ENCODE assay signal across 7 cellular contexts in the genomic region with DNA sequence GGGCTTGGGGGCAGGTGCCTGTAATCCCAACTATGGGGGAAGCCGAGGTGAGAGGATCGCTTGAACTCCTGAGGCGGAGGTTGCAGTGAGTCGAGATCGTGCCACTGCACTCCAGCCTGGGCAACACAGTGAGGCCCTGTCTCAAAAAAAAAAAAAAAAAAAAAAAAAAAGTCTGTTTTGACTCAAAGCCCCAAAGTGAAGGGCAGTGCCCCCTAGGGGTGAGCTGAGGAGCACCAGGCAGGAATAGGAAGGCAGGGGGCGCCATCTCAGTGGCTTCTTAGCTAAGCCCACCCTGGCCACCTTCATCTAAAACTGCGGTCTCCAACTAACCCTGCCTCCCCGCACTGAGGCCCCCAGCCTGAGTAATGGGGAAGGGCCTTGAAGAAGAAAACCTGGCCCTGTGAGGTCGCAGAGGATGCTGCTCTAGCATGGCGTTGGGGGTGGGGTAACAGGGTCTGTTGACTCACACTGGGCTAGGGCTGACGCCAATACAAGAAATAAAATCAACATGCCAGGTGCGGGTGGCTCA. TPM values are rescaled to one million over a fixed set of nuclear protein-coding genes. Genes with fewer than 3 reads are reported as not detected.
DNase-seq lines count a peak whose midpoint lies in the region; ATAC-seq and TF ChIP-seq lines count a peak whose summit lies in the region.

No MANE protein-coding gene starts in this region.

- H3K9ac ChIP-seq in iPS-15b (ENCODE audit: low read depth, low read length) = no peak overlapping the region

- no peaks in the 10 kb centered on the region for H3K9me3 Mint-ChIP-seq in activated T-helper 1 cell treated with anti-CD3 and anti-CD28 coated beads, Interleukin-12 subunit alpha, Interleukin-12 subunit beta, Interleukin-2, Interleukin-4 antibody, amounts not matched to agents 30 ng/mL and 10 ng/mL and 1 ng/mL, durations not matched to agents 14 hours and 24 hours and 36 hours

- peaks cover 15% of the 10 kb centered on the region for H3K27me3 Mint-ChIP-seq in activated T-helper 1 cell treated with anti-CD3 and anti-CD28 coated beads, Interleukin-12 subunit alpha, Interleukin-12 subunit beta, Interleukin-2, Interleukin-4 antibody, amounts not matched to agents 30 ng/mL and 10 ng/mL and 1 ng/mL, durations not matched to agents 14 hours and 24 hours and 36 hours (ENCODE audit: insufficient read depth)

- H3K27ac ChIP-seq in tibial artery (no peak overlapping the region), stomach (no peak overlapping the region)

- H3K27ac Mint-ChIP-seq in activated T-helper 1 cell treated with anti-CD3 and anti-CD28 coated beads, Interleukin-12 subunit alpha, Interleukin-12 subunit beta, Interleukin-2, Interleukin-4 antibody, amounts not matched to agents 30 ng/mL and 10 ng/mL and 1 ng/mL, durations not matched to agents 14 hours and 24 hours and 36 hours = no peak overlapping the region

- H3K4me1 Mint-ChIP-seq in activated T-helper 1 cell treated with anti-CD3 and anti-CD28 coated beads, Interleukin-12 subunit alpha, Interleukin-12 subunit beta, Interleukin-2, Interleukin-4 antibody, amounts not matched to agents 30 ng/mL and 10 ng/mL and 1 ng/mL, durations not matched to agents 14 hours and 24 hours and 36 hours (ENCODE audit: low read depth) = peaks cover 16% of the 10 kb centered on the region

- intact Hi-C loops in activated T-helper 1 cell treated with anti-CD3 and anti-CD28 coated beads, Interleukin-12 subunit alpha, Interleukin-12 subunit beta, Interleukin-2, Interleukin-4 antibody, amounts not matched to agents 30 ng/mL and 10 ng/mL and 1 ng/mL, durations not matched to agents 14 hours and 24 hours and 36 hours (cut with micrococcal nuclease) = loop anchor here (2.0 kb wide), 1 partner anchor 108 kb away; no protein-coding TSS in a partner anchor
- intact Hi-C loops in tibial artery (cut with DNase I; ENCODE audit: low total_unique reads) = no loop called here
- intact Hi-C loops in stomach (cut with DNase I; ENCODE audit: low total_unique reads) = no loop called here

- H3K4me3 ChIP-seq in GM12865 (ENCODE audit: low read depth, low read length) = no peak overlapping the region
- peak overlapping the region; percentile 15 for H3K4me3 ChIP-seq in iPS-15b (ENCODE audit: low read depth, low read length)
- H3K4me3 ChIP-seq in tibial artery = no peak overlapping the region
- H3K4me3 ChIP-seq in stomach = no peak overlapping the region

- H3K36me3 ChIP-seq in iPS-15b (ENCODE audit: control insufficient read depth, insufficient read depth, low read length) (peaks cover 61% of the 10 kb centered on the region), tibial artery (no peaks in the 10 kb centered on the region), stomach (no peaks in the 10 kb centered on the region)

- ATAC-seq in HG02973 (IDR thresholded peaks at IDR 0.05; ENCODE audit: unreplicated experiment) = no peak

- 79 to 82% (median 81%) methylated on average over 12 of the region's 12 CpGs for WGBS in stomach, 5 donors

- no peaks in the 10 kb centered on the region for H3K27me3 ChIP-seq in iPS-15b (ENCODE audit: control insufficient read depth, insufficient read depth, low read length)
- no peaks in the 10 kb centered on the region for H3K27me3 ChIP-seq in tibial artery
- H3K27me3 ChIP-seq in stomach = no peaks in the 10 kb centered on the region

- peak; percentile 78 for TF ChIP-seq CTCF in GM12865 (IDR thresholded peaks at IDR 0.05; ENCODE audit: insufficient read depth, low read depth, low read length, missing control alignments)
- TF ChIP-seq CTCF in tibial artery (IDR thresholded peaks at IDR 0.05) = peak; percentile 24 to 29
- TF ChIP-seq CTCF in stomach (IDR thresholded peaks at IDR 0.05) = peak in 2 of 7 experiments; percentile 19 to 29

- no peak for TF ChIP-seq EP300 in stomach (IDR thresholded peaks at IDR 0.05)

- H3K4me1 ChIP-seq in iPS-15b (ENCODE audit: control insufficient read depth, insufficient read depth, low read length) (peaks cover 69% of the 10 kb centered on the region), tibial artery (peaks cover 0 to 4% (median 1%) of the 10 kb centered on the region in 4 donors), stomach (peaks cover 0 to 13% (median 4%) of the 10 kb centered on the region in 4 donors)

- no peak for TF ChIP-seq POLR2A in stomach (IDR thresholded peaks at IDR 0.05)

- DNase-seq in GM12865 (ENCODE audit: low read depth) = peak; percentile 51
- peak; percentile 46 for DNase-seq in NCI-H1694 (lab: John Stamatoyannopoulos, UW)
- DNase-seq in activated T-helper 1 cell treated with anti-CD3 and anti-CD28 coated beads, Interleukin-12 subunit alpha, Interleukin-12 subunit beta, Interleukin-2, Interleukin-4 antibody, amounts not matched to agents 30 ng/mL and 10 ng/mL and 1 ng/mL, durations not matched to agents 14 hours and 24 hours and 36 hours (ENCODE audit: low spot score) = peak; percentile 31
- DNase-seq in tibial artery = no peak
- DNase-seq in stomach = no peak

- H3K4me3 Mint-ChIP-seq in activated T-helper 1 cell treated with anti-CD3 and anti-CD28 coated beads, Interleukin-12 subunit alpha, Interleukin-12 subunit beta, Interleukin-2, Interleukin-4 antibody, amounts not matched to agents 30 ng/mL and 10 ng/mL and 1 ng/mL, durations not matched to agents 14 hours and 24 hours and 36 hours = no peak overlapping the region

- no peaks in the 10 kb centered on the region for H3K9me3 ChIP-seq in iPS-15b (ENCODE audit: control insufficient read depth, insufficient read depth, low read length)
- H3K9me3 ChIP-seq in tibial artery = no peaks in the 10 kb centered on the region
- no peaks in the 10 kb centered on the region for H3K9me3 ChIP-seq in stomach

- no peaks in the 10 kb centered on the region for H3K36me3 Mint-ChIP-seq in activated T-helper 1 cell treated with anti-CD3 and anti-CD28 coated beads, Interleukin-12 subunit alpha, Interleukin-12 subunit beta, Interleukin-2, Interleukin-4 antibody, amounts not matched to agents 30 ng/mL and 10 ng/mL and 1 ng/mL, durations not matched to agents 14 hours and 24 hours and 36 hours (ENCODE audit: low read depth)

RNA-seq across cellular contexts. Expression of gene PODXL, which starts 9.8 kb away (rescaled TPM):
- 0.75 and 1.3 TPM in 2 replicates for total RNA-seq in activated T-helper 1 cell treated with anti-CD3 and anti-CD28 coated beads, Interleukin-12 subunit alpha, Interleukin-12 subunit beta, Interleukin-2, Interleukin-4 antibody, amounts not matched to agents 30 ng/mL and 10 ng/mL and 1 ng/mL, durations not matched to agents 14 hours and 24 hours and 36 hours
- total RNA-seq in stomach = 100 to 1,000 TPM in 1 of 5 donors, 10 to 100 TPM in 3, 1 to 10 TPM in 1; 4.7 to 241 (median 30.4) TPM
- polyA plus RNA-seq in stomach = 1 to 10 TPM; 2.9 to 3.8 (median 3.5) TPM

Comparison
In these comparisons a context has a peak if more than half of its experiments do, and no peak if none do; other contexts are left out.
1. DNase-seq: peak in GM12865 (single experiment), NCI-H1694 (single experiment) and activated T-helper 1 cell treated with anti-CD3 and anti-CD28 coated beads, Interleukin-12 subunit alpha, Interleukin-12 subunit beta, Interleukin-2, Interleukin-4 antibody, amounts not matched to agents 30 ng/mL and 10 ng/mL and 1 ng/mL, durations not matched to agents 14 hours and 24 hours and 36 hours (single experiment); none in tibial artery (0 of 2) and stomach (single experiment).